In the genomic region with DNA sequence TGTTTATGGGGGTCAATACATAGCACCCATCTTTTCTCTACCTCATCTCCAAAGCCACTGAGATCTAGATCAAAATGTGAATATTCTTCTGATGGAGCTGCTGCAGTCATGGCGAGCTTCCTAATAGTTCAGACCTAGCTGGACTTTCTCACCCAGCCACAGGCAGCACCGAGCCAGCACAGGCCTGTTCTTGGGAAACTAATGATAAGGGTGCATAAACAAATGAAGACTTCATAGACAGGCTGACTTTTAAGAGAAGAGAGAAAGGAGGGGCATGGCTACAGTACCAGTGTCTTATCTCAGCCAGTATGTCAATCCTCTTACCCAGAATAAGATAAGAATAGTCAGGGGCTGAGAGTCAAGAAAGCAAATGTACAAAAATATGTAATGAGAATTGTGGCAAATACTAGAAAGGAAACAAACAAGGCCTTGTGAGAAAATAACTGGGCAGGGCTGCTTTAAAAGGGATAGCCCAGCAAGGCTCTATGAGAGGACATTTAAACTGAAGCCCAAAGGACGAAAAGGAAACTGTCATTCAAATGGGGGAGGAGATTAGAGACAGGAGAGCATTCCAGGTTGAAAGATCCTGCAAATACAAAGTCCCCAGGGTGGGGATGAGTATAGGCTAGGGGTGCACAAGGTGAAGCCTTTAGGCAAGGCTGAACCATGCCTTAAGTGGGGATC, we compare ENCODE assay signal across 1 cellular context.
TF ChIP-seq lines count a peak whose summit lies in the region.

No MANE protein-coding gene starts in this region.

TF ChIP-seq in H1, 55 proteins besides CTCF, POLR2A, EP300 and RAD21:
- TF ChIP-seq PHF8 (conservative IDR thresholded peaks at IDR 0.05; ENCODE audit: low read depth, low read length) (no peak), TCF12 (IDR thresholded peaks at IDR 0.05; ENCODE audit: low read depth, low read length) (no peak)
TF ChIP-seq in H1: peak in this region for 0.
